9 cellular contexts compared by ENCODE assay signal in genomic region chr4:4859799-4860380, GRCh38. TPM values are rescaled to one million over a fixed set of nuclear protein-coding genes. Genes with fewer than 3 reads are reported as not detected.
A peak's percentile ranks its signal among the peaks of the same experiment; 100 is the strongest.
DNase-seq lines count a peak whose midpoint lies in the region; ATAC-seq and TF ChIP-seq lines count a peak whose summit lies in the region.
"Had no signal": no experiment of that assay in that cellular context is flagged by ENCODE, and none has a peak within 500 bp of the region (broad histone marks: within the 10 kb centered on the region; RNA-seq: fewer than 3 reads in every experiment).

No MANE protein-coding gene starts in this region.

- no peak overlapping the region for H3K27ac Mint-ChIP-seq in osteocyte (ENCODE audit: unreplicated experiment)
- H3K27ac Mint-ChIP-seq in activated naive CD4-positive, alpha-beta T cell treated with anti-CD3 and anti-CD28 coated beads for 36 hours: no peak overlapping the region
- H3K27ac Mint-ChIP-seq: nephron had no signal

- no peak for TF ChIP-seq EP300 in esophagus muscularis mucosa (IDR thresholded peaks at IDR 0.05)

- H3K4me3 ChIP-seq in DOHH2 (ENCODE audit: low read length) (peak overlapping the region; percentile 93), esophagus muscularis mucosa (peak overlapping the region; percentile 60 to 76 (median 70))

- intact Hi-C loops in esophagus muscularis mucosa (cut with DNase I): loop anchor here (5.0 to 10.0 kb wide), 2 partner anchors 375 to 598 kb away; no protein-coding TSS in a partner anchor
- intact Hi-C loops in activated naive CD4-positive, alpha-beta T cell treated with anti-CD3 and anti-CD28 coated beads for 36 hours (cut with micrococcal nuclease): loop anchor here (5.0 to 10.0 kb wide), 2 partner anchors 195 to 473 kb away; partner anchors contain the start of gene NSG1

- peaks cover 24% of the 10 kb centered on the region for H3K79me2 ChIP-seq in DOHH2 (ENCODE audit: control insufficient read depth, low read length)

- TF ChIP-seq POLR2A in esophagus muscularis mucosa (IDR thresholded peaks at IDR 0.05; ENCODE audit: low read depth): no peak

- peaks cover 28% of the 10 kb centered on the region for H3K4me1 Mint-ChIP-seq in osteocyte (ENCODE audit: unreplicated experiment)
- peaks cover 46% of the 10 kb centered on the region for H3K4me1 Mint-ChIP-seq in activated naive CD4-positive, alpha-beta T cell treated with anti-CD3 and anti-CD28 coated beads for 36 hours (ENCODE audit: low read depth)

- H3K27me3 ChIP-seq in DOHH2 (ENCODE audit: control insufficient read depth, low read length) (peaks cover 24% of the 10 kb centered on the region), esophagus muscularis mucosa (peaks cover 8 to 100% (median 84%) of the 10 kb centered on the region in 4 donors)

- H3K27ac ChIP-seq in DOHH2 (ENCODE audit: low read depth, low read length) (no peak overlapping the region), esophagus muscularis mucosa (replicated peaks in 1 of 4) (peak overlapping the region; percentile 30 to 70 (median 50))

- peak; percentile 29 for ATAC-seq in GM21737 (IDR thresholded peaks at IDR 0.05; ENCODE audit: unreplicated experiment)

- H3K4me2 ChIP-seq in DOHH2 (ENCODE audit: low read length): peak overlapping the region; percentile 96

- H3K36me3 Mint-ChIP-seq in osteocyte (ENCODE audit: unreplicated experiment): peaks cover 10% of the 10 kb centered on the region
- H3K36me3 Mint-ChIP-seq in activated naive CD4-positive, alpha-beta T cell treated with anti-CD3 and anti-CD28 coated beads for 36 hours (ENCODE audit: low read depth): no peaks in the 10 kb centered on the region

- H3K4me1 ChIP-seq in DOHH2 (ENCODE audit: control insufficient read depth, low read length) (peaks cover 39% of the 10 kb centered on the region), esophagus muscularis mucosa (peaks cover 45 to 84% (median 66%) of the 10 kb centered on the region in 4 donors)

- WGBS in esophagus muscularis mucosa: 4% methylated on average over 18 of the region's 65 CpGs

- peaks cover 6% of the 10 kb centered on the region; the same call in 1 of the 2 replicates for H4K20me1 ChIP-seq in DOHH2 (ENCODE audit: control insufficient read depth, insufficient read depth, low read depth, low read length)

- TF ChIP-seq CTCF in DOHH2 (IDR thresholded peaks at IDR 0.05; ENCODE audit: low read depth, low read length, poor library complexity, severe bottlenecking): no peak
- no peak for TF ChIP-seq CTCF in esophagus muscularis mucosa (IDR thresholded peaks at IDR 0.05)
- TF ChIP-seq CTCF in osteocyte (IDR thresholded peaks at IDR 0.05): no peak

- peaks cover 2% of the 10 kb centered on the region for H3F3A ChIP-seq in DOHH2 (ENCODE audit: control insufficient read depth, insufficient read depth)

- no peaks in the 10 kb centered on the region for H3K9me3 Mint-ChIP-seq in osteocyte (ENCODE audit: unreplicated experiment)
- H3K9me3 Mint-ChIP-seq in activated naive CD4-positive, alpha-beta T cell treated with anti-CD3 and anti-CD28 coated beads for 36 hours: no peaks in the 10 kb centered on the region
- H3K9me3 Mint-ChIP-seq: nephron had no signal

- CTCF ChIA-PET in activated naive CD4-positive, alpha-beta T cell treated with anti-CD3 and anti-CD28 coated beads for 36 hours (lab: Charles Lee): no interaction called here

- peak overlapping the region; percentile 63 for H3K4me3 Mint-ChIP-seq in osteocyte (ENCODE audit: unreplicated experiment)
- no peak overlapping the region for H3K4me3 Mint-ChIP-seq in activated naive CD4-positive, alpha-beta T cell treated with anti-CD3 and anti-CD28 coated beads for 36 hours

- H3K36me3 ChIP-seq in DOHH2 (ENCODE audit: control insufficient read depth, low read length) (peaks cover 19% of the 10 kb centered on the region), esophagus muscularis mucosa (peaks cover 0 to 7% (median 2%) of the 10 kb centered on the region in 4 donors)

- DNase-seq in LoVo (ENCODE audit: low spot score) (peak; percentile 20), esophagus muscularis mucosa (ENCODE audit: extremely low spot score) (no peak), osteocyte (ENCODE audit: extremely low spot score, unreplicated experiment) (no peak), cerebellar cortex (ENCODE audit: low spot score) (no peak), NCI-H1092 (lab: John Stamatoyannopoulos, UW) (no peak)
- no peak for DNase-seq in activated naive CD4-positive, alpha-beta T cell treated with anti-CD3 and anti-CD28 coated beads for 36 hours

- H3K27me3 Mint-ChIP-seq in osteocyte (ENCODE audit: unreplicated experiment): peaks cover 42% of the 10 kb centered on the region
- peaks cover 77% of the 10 kb centered on the region for H3K27me3 Mint-ChIP-seq in activated naive CD4-positive, alpha-beta T cell treated with anti-CD3 and anti-CD28 coated beads for 36 hours (ENCODE audit: low read depth)

- H3K9me3 ChIP-seq in DOHH2 (ENCODE audit: control insufficient read depth, insufficient read depth, low read length) (no peaks in the 10 kb centered on the region), esophagus muscularis mucosa (peaks cover 0 to 5% (median 0%) of the 10 kb centered on the region in 4 donors)

- H3K9me2 ChIP-seq in DOHH2 (replicated peaks; ENCODE audit: control insufficient read depth, low read length): no peaks in the 10 kb centered on the region

RNA-seq across cellular contexts. Expression of gene MSX1, which starts 0.4 kb away (rescaled TPM):
- 1 to 10 TPM; 2.9 to 6.3 (median 4.3) TPM for total RNA-seq in esophagus muscularis mucosa
- 2.2 and 3.5 TPM in 2 replicates for total RNA-seq in osteocyte
- not detected for total RNA-seq in activated naive CD4-positive, alpha-beta T cell treated with anti-CD3 and anti-CD28 coated beads for 36 hours
